In the genomic region with DNA sequence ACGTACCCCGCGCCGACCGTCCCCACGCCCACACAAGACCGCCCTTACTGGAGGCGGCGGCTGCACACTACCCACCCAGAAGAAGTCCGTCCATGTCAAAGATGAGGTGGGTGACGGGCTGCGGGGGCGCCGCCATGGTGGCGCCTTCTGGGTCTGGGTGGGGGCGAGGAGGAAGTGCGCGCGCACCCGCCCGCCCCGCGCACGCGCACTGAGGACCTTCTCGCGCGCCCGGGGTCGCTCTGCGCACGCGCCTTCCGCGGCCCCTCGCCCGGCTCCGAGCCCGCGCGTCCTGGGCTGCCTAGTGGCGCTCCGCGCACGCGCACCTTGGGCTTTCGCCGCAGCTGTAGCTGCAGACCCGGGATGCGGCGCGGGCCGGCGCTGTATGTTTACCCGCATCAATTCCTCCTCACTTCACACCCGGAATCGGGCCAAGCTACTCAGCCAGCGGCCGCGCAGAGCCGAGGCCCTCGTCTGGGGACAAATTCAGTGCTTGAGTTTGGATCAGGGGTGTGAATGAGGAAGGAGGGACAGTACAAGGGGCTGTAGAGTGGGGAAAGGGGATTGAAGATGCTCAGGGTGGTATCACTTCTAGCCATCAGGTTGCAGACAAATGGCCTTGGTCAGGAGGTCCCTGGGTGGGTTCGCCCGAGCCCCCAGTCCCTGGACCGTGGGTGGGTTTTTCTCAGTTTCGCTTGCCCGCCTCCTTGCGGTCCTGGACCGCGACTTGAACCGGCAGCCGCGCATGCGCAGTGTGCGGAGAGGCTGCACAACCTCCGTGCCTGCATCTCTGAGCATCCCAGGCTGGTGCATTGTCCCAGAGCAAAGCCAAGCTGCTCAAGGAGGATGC, we compare ENCODE assay signal across 8 cellular contexts. TPM values are rescaled to one million over a fixed set of nuclear protein-coding genes. Genes with fewer than 3 reads are reported as not detected.
DNase-seq lines count a peak whose midpoint lies in the region; ATAC-seq, FAIRE-seq and TF ChIP-seq lines count a peak whose summit lies in the region.

A gene (minus strand): TSS at position 176 of the 847 bp plus-strand sequence. CDS start 40 bp downstream, at position 136.

- H3K9me3 ChIP-seq in kidney (ENCODE audit: control insufficient read depth in 1 of 2, low read length in 2 of 2): no peaks in the 10 kb centered on the region

- H3K9ac ChIP-seq in kidney (ENCODE audit: low read length in 2 of 2): peak within 1 kb of the TSS; percentile 32 to 77

- peaks cover 11% of the 10 kb centered on the region for H3K4me1 Mint-ChIP-seq in central memory CD8-positive, alpha-beta T cell

- no peak for FAIRE-seq in kidney (lab: Jason Lieb, UNC)

- DNase-seq in AG09319 (ENCODE audit: extremely low read depth, low read depth) (peak; percentile 66), NCI-H345 treated with DMSO at 0.1 percent for 48 hours (lab: John Stamatoyannopoulos, UW; ENCODE audit: unreplicated experiment) (peak; percentile 67), kidney (peak; percentile 96)
- DNase-seq in central memory CD8-positive, alpha-beta T cell (ENCODE audit: low spot score in 2 of 2): peak; percentile 70 to 71
- peak; percentile 72 to 73 for DNase-seq in stimulated activated CD4-positive, alpha-beta T cell treated with anti-CD3 and anti-CD28 coated beads, Interleukin-15, amount 100 ng/mL, for 1 hour (ENCODE audit: low read depth in 1 of 2, low spot score in 1 of 2)

- ATAC-seq in GM19023 (IDR thresholded peaks at IDR 0.05; ENCODE audit: unreplicated experiment) (peak; percentile 80), HG03175 (IDR thresholded peaks at IDR 0.05; ENCODE audit: unreplicated experiment) (peak; percentile 84)
- ATAC-seq in activated CD4-positive, CD25-positive, alpha-beta regulatory T cell treated with anti-CD3 and anti-CD28 coated beads, Interleukin-2, amount 50 U/mL, for 24 hours: peak; percentile 85 to 86
- ATAC-seq in central memory CD8-positive, alpha-beta T cell (replicated peaks; ENCODE audit: extremely low read depth, poor library complexity, severe bottlenecking): peak; percentile 81

- peak within 1 kb of the TSS; percentile 81 for H3K4me3 Mint-ChIP-seq in central memory CD8-positive, alpha-beta T cell

- TF ChIP-seq CTCF in AG09319 (IDR thresholded peaks at IDR 0.05; ENCODE audit: low read depth, low read length): no peak; the same call in none of the 2 replicates
- TF ChIP-seq CTCF in kidney (IDR thresholded peaks at IDR 0.05; ENCODE audit: borderline replicate concordance, extremely low read depth, insufficient read depth): no peak

- peak within 1 kb of the TSS; percentile 83 for H3K27ac Mint-ChIP-seq in central memory CD8-positive, alpha-beta T cell (ENCODE audit: low read depth)

- no peaks in the 10 kb centered on the region for H3K27me3 Mint-ChIP-seq in central memory CD8-positive, alpha-beta T cell

- intact Hi-C loops in kidney (cut with DNase I): no loop called here

- peaks cover 21% of the 10 kb centered on the region for H3K36me3 Mint-ChIP-seq in central memory CD8-positive, alpha-beta T cell (ENCODE audit: insufficient read depth)

- peak within 1 kb of the TSS; percentile 90 to 99 for H3K4me3 ChIP-seq in kidney (ENCODE audit: low read length in 2 of 2)

- no peaks in the 10 kb centered on the region for H3K9me3 Mint-ChIP-seq in central memory CD8-positive, alpha-beta T cell

- H3K36me3 ChIP-seq in kidney (ENCODE audit: control insufficient read depth in 1 of 2, insufficient read depth in 2 of 2, low read length in 2 of 2): no peaks in the 10 kb centered on the region

- H3K4me1 ChIP-seq in kidney (ENCODE audit: control insufficient read depth in 1 of 2, insufficient read depth in 1 of 2, low read depth in 1 of 2, low read length in 2 of 2): peaks cover 3 to 12% of the 10 kb centered on the region in 2 donors

- peak within 1 kb of the TSS; percentile 77 to 95 for H3K27ac ChIP-seq in kidney (ENCODE audit: low read depth in 2 of 2, low read length in 2 of 2)

RNA-seq across cellular contexts. Expression of the gene that starts here (rescaled TPM):
- 31.0 TPM for total RNA-seq in kidney
- 17.4 TPM for polyA plus RNA-seq in kidney (ENCODE audit: insufficient read depth, low read depth, low replicate concordance)

Comparison
In these comparisons a context has a peak if more than half of its experiments do, and no peak if none do; other contexts are left out.
1. Peak in every context shown above with its lines: DNase-seq, ATAC-seq, H3K4me3 ChIP-seq and H3K27ac ChIP-seq.